Comparison of ENCODE assay signal across 18 cellular contexts in the genomic region with DNA sequence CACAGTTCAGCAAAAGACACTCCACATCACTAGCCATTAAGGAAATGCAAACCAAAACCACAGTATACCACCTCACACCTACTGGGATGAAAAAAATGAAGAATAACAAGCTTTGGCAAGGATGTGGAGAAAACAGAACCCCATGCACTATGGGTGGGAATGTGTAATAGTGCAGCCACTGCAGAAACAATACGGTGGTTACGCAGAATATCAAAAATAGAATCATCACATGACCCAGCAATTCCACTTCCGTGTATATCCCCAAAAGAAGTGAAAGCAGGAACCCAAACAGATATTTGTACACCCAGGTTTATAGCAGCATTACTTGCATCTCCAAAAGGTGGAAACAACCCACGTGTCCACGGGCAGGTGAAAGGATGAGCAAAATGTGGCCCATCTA. TPM values are rescaled to one million over a fixed set of nuclear protein-coding genes. Genes with fewer than 3 reads are reported as not detected.
DNase-seq lines count a peak whose midpoint lies in the region; ATAC-seq and TF ChIP-seq lines count a peak whose summit lies in the region.
"Had no signal": no experiment of that assay in that cellular context is flagged by ENCODE, and none has a peak within 500 bp of the region (broad histone marks: within the 10 kb centered on the region; RNA-seq: fewer than 3 reads in every experiment).

No MANE protein-coding gene starts in this region.

- H3K36me3 Mint-ChIP-seq in CD14-positive monocyte (peaks cover 64 to 84% of the 10 kb centered on the region in 2 donors), mesothelial cell of epicardium (peaks cover 13% of the 10 kb centered on the region), endodermal cell (ENCODE audit: low read depth) (peaks cover 71% of the 10 kb centered on the region)
- peaks cover 67% of the 10 kb centered on the region for H3K36me3 Mint-ChIP-seq in activated CD8-positive, alpha-beta T cell treated with anti-CD3 and anti-CD28 coated beads, Interleukin-2, amount 10 ng/mL, durations not matched to agents 7 days and 5 days (ENCODE audit: low read depth)

- peaks cover 80% of the 10 kb centered on the region for H3K36me3 ChIP-seq in endodermal cell (ENCODE audit: control insufficient read depth, insufficient read depth, low read length)

- no peak overlapping the region for H3K27ac ChIP-seq in endodermal cell (ENCODE audit: low read depth, low read length)
- H3K27ac ChIP-seq: brain microvascular endothelial cell had no signal

- intact Hi-C loops in CD14-positive monocyte (cut with micrococcal nuclease): loop anchor here (2.0 to 10.0 kb wide), 6 partner anchors 44 to 181 kb away; a partner anchor contains a TSS

- H3K4me1 ChIP-seq in endodermal cell (ENCODE audit: control insufficient read depth, insufficient read depth, low read length): no peaks in the 10 kb centered on the region
- H3K4me1 ChIP-seq: HAP-1 had no signal

- no peak for TF ChIP-seq CTCF in CD14-positive monocyte (IDR thresholded peaks at IDR 0.05)
- TF ChIP-seq CTCF in mesothelial cell of epicardium (IDR thresholded peaks at IDR 0.05; ENCODE audit: unreplicated experiment): no peak
- no peak for TF ChIP-seq CTCF in endodermal cell (conservative IDR thresholded peaks at IDR 0.05)

- H3K9me3 Mint-ChIP-seq in CD14-positive monocyte: no peaks in the 10 kb centered on the region
- H3K9me3 Mint-ChIP-seq in activated CD8-positive, alpha-beta T cell treated with anti-CD3 and anti-CD28 coated beads, Interleukin-2, amount 10 ng/mL, durations not matched to agents 7 days and 5 days (ENCODE audit: insufficient read depth): no peaks in the 10 kb centered on the region
- no peaks in the 10 kb centered on the region for H3K9me3 Mint-ChIP-seq in mesothelial cell of epicardium
- H3K9me3 Mint-ChIP-seq in endodermal cell: no peaks in the 10 kb centered on the region
- H3K9me3 Mint-ChIP-seq: T-cell had no signal

- CTCF ChIA-PET in activated CD8-positive, alpha-beta T cell treated with anti-CD3 and anti-CD28 coated beads, Interleukin-2, amount 10 ng/mL, durations not matched to agents 7 days and 5 days (lab: Charles Lee): interaction anchor here (1.4 to 6.2 kb wide), 6 partner anchors 10 to 144 kb away, joined by 3 to 61 read pairs (median 12); no protein-coding TSS in a partner anchor

- peak; percentile 72 for ATAC-seq in GM18868 (IDR thresholded peaks at IDR 0.05; ENCODE audit: unreplicated experiment)
- ATAC-seq in activated CD8-positive, alpha-beta T cell treated with anti-CD3 and anti-CD28 coated beads, Interleukin-2, amount 10 ng/mL, durations not matched to agents 7 days and 5 days: no peak
- no peak for ATAC-seq in GM19397 (IDR thresholded peaks at IDR 0.05; ENCODE audit: unreplicated experiment)
- ATAC-seq: T-cell had no signal

- peaks cover 46% of the 10 kb centered on the region for H3K4me1 Mint-ChIP-seq in CD14-positive monocyte
- peaks cover 37% of the 10 kb centered on the region for H3K4me1 Mint-ChIP-seq in activated CD8-positive, alpha-beta T cell treated with anti-CD3 and anti-CD28 coated beads, Interleukin-2, amount 10 ng/mL, durations not matched to agents 7 days and 5 days (ENCODE audit: low read depth)
- H3K4me1 Mint-ChIP-seq in mesothelial cell of epicardium: no peaks in the 10 kb centered on the region
- H3K4me1 Mint-ChIP-seq in endodermal cell: no peaks in the 10 kb centered on the region

- no peaks in the 10 kb centered on the region for H3K27me3 ChIP-seq in endodermal cell (ENCODE audit: control insufficient read depth, insufficient read depth, low read length, poor library complexity, severe bottlenecking)
- H3K27me3 ChIP-seq: brain microvascular endothelial cell, gastrocnemius medialis, stomach had no signal

- H3K4me3 Mint-ChIP-seq in CD14-positive monocyte: peak overlapping the region; percentile 25 to 52
- H3K4me3 Mint-ChIP-seq in activated CD8-positive, alpha-beta T cell treated with anti-CD3 and anti-CD28 coated beads, Interleukin-2, amount 10 ng/mL, durations not matched to agents 7 days and 5 days: no peak overlapping the region
- H3K4me3 Mint-ChIP-seq in mesothelial cell of epicardium: no peak overlapping the region
- H3K4me3 Mint-ChIP-seq in endodermal cell: no peak overlapping the region
- H3K4me3 Mint-ChIP-seq: T-cell had no signal

- no peak overlapping the region for H3K9ac ChIP-seq in endodermal cell (ENCODE audit: extremely low read depth, low read length, poor library complexity, severe bottlenecking)

- H3K27ac Mint-ChIP-seq in CD14-positive monocyte (peak overlapping the region; percentile 86 to 96 (median 94)), mesothelial cell of epicardium (no peak overlapping the region), endodermal cell (no peak overlapping the region)
- H3K27ac Mint-ChIP-seq in activated CD8-positive, alpha-beta T cell treated with anti-CD3 and anti-CD28 coated beads, Interleukin-2, amount 10 ng/mL, durations not matched to agents 7 days and 5 days: peak overlapping the region; percentile 44

- DNase-seq in CD14-positive monocyte (ENCODE audit: low spot score): no peak
- no peak for DNase-seq in activated CD8-positive, alpha-beta T cell treated with anti-CD3 and anti-CD28 coated beads, Interleukin-2, amount 10 ng/mL, durations not matched to agents 7 days and 5 days
- DNase-seq in midbrain (lab: John Stamatoyannopoulos, UW): peak; percentile 33
- no peak for DNase-seq in mesothelial cell of epicardium (ENCODE audit: low spot score in 2 of 2, unreplicated experiment in 2 of 2)
- no peak for DNase-seq in endodermal cell
- no peak for DNase-seq in hepatic stellate cell (ENCODE audit: low spot score)
- DNase-seq: activated CD4-positive, alpha-beta T cell treated with anti-CD3 and anti-CD28 coated beads, Interleukin-2, amount 50 U/mL, for 48 hours; activated gamma-delta T cell treated with Interleukin-2 at 50 U/mL for 16 hours; brain microvascular endothelial cell; gastrocnemius medialis; GDM1; islet precursor cell; NCI-H2171 treated with DMSO at 0.1 percent for 48 hours; stomach; T-cell had no signal

- peaks cover 0 to 2% (median 0%) of the 10 kb centered on the region in 3 donors for H3K27me3 Mint-ChIP-seq in CD14-positive monocyte (ENCODE audit: low read depth in 3 of 3)
- H3K27me3 Mint-ChIP-seq in activated CD8-positive, alpha-beta T cell treated with anti-CD3 and anti-CD28 coated beads, Interleukin-2, amount 10 ng/mL, durations not matched to agents 7 days and 5 days (ENCODE audit: low read depth): no peaks in the 10 kb centered on the region
- H3K27me3 Mint-ChIP-seq in mesothelial cell of epicardium (ENCODE audit: low read depth): no peaks in the 10 kb centered on the region
- H3K27me3 Mint-ChIP-seq in endodermal cell (ENCODE audit: insufficient read depth): no peaks in the 10 kb centered on the region
- H3K27me3 Mint-ChIP-seq: T-cell had no signal

- H3K9me3 ChIP-seq in endodermal cell (ENCODE audit: control insufficient read depth, low read length): no peaks in the 10 kb centered on the region
- H3K9me3 ChIP-seq: gastrocnemius medialis, HAP-1, stomach had no signal

- 98 to 100% methylated on average over 1 to 5 of the region's 5 CpGs for WGBS in endodermal cell (ENCODE audit: insufficient coverage in 1 of 2, insufficient read length in 1 of 2), 2 experiments

- H3K4me3 ChIP-seq in endodermal cell (ENCODE audit: low read length): no peak overlapping the region
- H3K4me3 ChIP-seq: gastrocnemius medialis, HAP-1, stomach had no signal

- POLR2A ChIA-PET in activated CD8-positive, alpha-beta T cell treated with anti-CD3 and anti-CD28 coated beads, Interleukin-2, amount 10 ng/mL, durations not matched to agents 7 days and 5 days (lab: Charles Lee): no interaction called here

RNA-seq across cellular contexts. Expression of a gene that starts 20.8 kb away (rescaled TPM):
- 10 to 100 TPM; 30.9 to 35.7 TPM for polyA plus RNA-seq in CD14-positive monocyte
- 10 to 100 TPM; 74.6 to 81.5 TPM for total RNA-seq in activated CD8-positive, alpha-beta T cell treated with anti-CD3 and anti-CD28 coated beads, Interleukin-2, amount 10 ng/mL, durations not matched to agents 7 days and 5 days
- total RNA-seq in mesothelial cell of epicardium: 32.7 to 33.4 TPM (median 32.9 TPM) in 3 replicates
- total RNA-seq in endodermal cell: 10 to 100 TPM; 48.0 to 52.8 TPM
- polyA plus RNA-seq in endodermal cell (2013, experiment 1 of 2): 59.6 TPM
- polyA plus RNA-seq in endodermal cell (2013, experiment 2 of 2): 35.9 TPM

RNA-seq across cellular contexts. Expression of a gene that starts 44.3 kb away (rescaled TPM):
- 10 to 100 TPM; 42.1 to 44.9 TPM for polyA plus RNA-seq in CD14-positive monocyte
- total RNA-seq in activated CD8-positive, alpha-beta T cell treated with anti-CD3 and anti-CD28 coated beads, Interleukin-2, amount 10 ng/mL, durations not matched to agents 7 days and 5 days: 100 to 1,000 TPM; 287 to 300 TPM
- total RNA-seq in mesothelial cell of epicardium: 155 to 171 TPM (median 163 TPM) in 3 replicates
- total RNA-seq in endodermal cell: 100 to 1,000 TPM; 198 to 206 TPM
- 171 TPM for polyA plus RNA-seq in endodermal cell (2013, experiment 1 of 2)
- polyA plus RNA-seq in endodermal cell (2013, experiment 2 of 2): 165 TPM

Comparison
In these comparisons a context has a peak if more than half of its experiments do, and no peak if none do; other contexts are left out.
1. H3K27ac Mint-ChIP-seq: peak in CD14-positive monocyte (7 of 7) and activated CD8-positive, alpha-beta T cell treated with anti-CD3 and anti-CD28 coated beads, Interleukin-2, amount 10 ng/mL, durations not matched to agents 7 days and 5 days (single experiment); none in mesothelial cell of epicardium (single experiment) and endodermal cell (single experiment).
2. H3K4me3 Mint-ChIP-seq: peak in CD14-positive monocyte (2 of 2); none in activated CD8-positive, alpha-beta T cell treated with anti-CD3 and anti-CD28 coated beads, Interleukin-2, amount 10 ng/mL, durations not matched to agents 7 days and 5 days (single experiment), mesothelial cell of epicardium (single experiment) and endodermal cell (single experiment).